ENCODE assay signal across 9 cellular contexts in genomic region chr6:1603708-1604346, GRCh38. TPM values are rescaled to one million over a fixed set of nuclear protein-coding genes. Genes with fewer than 3 reads are reported as not detected.
A peak's percentile ranks its signal among the peaks of the same experiment; 100 is the strongest.
DNase-seq lines count a peak whose midpoint lies in the region; ATAC-seq, FAIRE-seq and TF ChIP-seq lines count a peak whose summit lies in the region.
"Had no signal": no experiment of that assay in that cellular context is flagged by ENCODE, and none has a peak within 500 bp of the region (broad histone marks: within the 10 kb centered on the region; RNA-seq: fewer than 3 reads in every experiment).

No MANE protein-coding gene starts in this region.

- SMC1A ChIA-PET in GM12878 (lab: Charles Lee; ENCODE audit: uncharacterized antibody, unreplicated experiment) = no interaction called here

- no peak overlapping the region for H3K27ac ChIP-seq in GM12878 (ENCODE audit: control insufficient read depth, insufficient read depth)
- H3K27ac ChIP-seq in thoracic aorta = peak overlapping the region; percentile 96 to 98
- H3K27ac ChIP-seq: 22Rv1 had no signal

- ATAC-seq in GM12878 (peak; percentile 10), thoracic aorta (ENCODE audit: insufficient number of reproducible peaks, low FRiP score, low read depth) (peak; percentile 1), GM19467 (IDR thresholded peaks at IDR 0.05; ENCODE audit: unreplicated experiment) (no peak)

- POLR2A ChIA-PET in GM12878 (lab: Charles Lee) = no interaction called here

- RAD21 ChIA-PET in GM12878 (lab: Charles Lee; ENCODE audit: unreplicated experiment) = no interaction called here

- H3K4me3 ChIP-seq in GM12878 = no peak overlapping the region
- peak overlapping the region; percentile 88 for H3K4me3 ChIP-seq in thoracic aorta

- WGBS in GM12878 (ENCODE audit: insufficient coverage, insufficient replicate concordance, low lambda C conversion rate, missing lambda C conversion rate) = 41% methylated on average over 26 of the region's 27 CpGs

- H2AFZ ChIP-seq in GM12878 (ENCODE audit: control insufficient read depth, low read depth, low read length) = no peak overlapping the region; the same call in 1 of the 2 replicates

- in situ Hi-C loops in GM12878 (cut with MboI) = loop anchor here (5.0 kb wide), 1 partner anchor 503 kb away; no protein-coding TSS in a partner anchor

- no peak for TF ChIP-seq RAD21 in GM12878 (IDR thresholded peaks at IDR 0.05; ENCODE audit: insufficient read depth, low read depth, low read length)

- H3K4me2 ChIP-seq in GM12878 (ENCODE audit: control insufficient read depth, insufficient read depth) = peak overlapping the region; percentile 77

- no peak overlapping the region for H3K9ac ChIP-seq in GM12878 (ENCODE audit: control insufficient read depth, insufficient read depth, low read length)

- BruUV-seq in GM12878 (replicated peaks; lab: Mats Ljungman, UMichigan) = no TSS peak

- peaks cover 29 to 47% of the 10 kb centered on the region in 2 experiments for H3K27me3 ChIP-seq in GM12878 (replicated peaks in 1 of 2; ENCODE audit: control insufficient read depth in 2 of 2, insufficient read depth in 2 of 2, low read length in 1 of 2)
- H3K27me3 ChIP-seq in thoracic aorta (replicated peaks; ENCODE audit: insufficient read depth) = no peaks in the 10 kb centered on the region

- no peak for TF ChIP-seq EP300 in GM12878 (IDR thresholded peaks at IDR 0.05; ENCODE audit: borderline replicate concordance in 1 of 2, control insufficient read depth in 1 of 2, low read depth in 2 of 2, low read length in 2 of 2)

- no peak for TF ChIP-seq CTCF in GM12878 (IDR thresholded peaks at IDR 0.05 in 2 of 3, conservative IDR thresholded peaks at IDR 0.05 in 1 of 3; ENCODE audit: control insufficient read depth in 2 of 3, extremely low read depth in 1 of 3, insufficient read depth in 1 of 3, low read depth in 3 of 3, low read length in 3 of 3)
- TF ChIP-seq CTCF in thoracic aorta (IDR thresholded peaks at IDR 0.05) = no peak

- intact Hi-C loops in GM12878 (cut with micrococcal nuclease; ENCODE audit: unreplicated experiment) = loop anchor here (1.0 to 10.0 kb wide), 4 partner anchors 171 to 751 kb away; no protein-coding TSS in a partner anchor

- no peak for TF ChIP-seq POLR2A in GM12878 (IDR thresholded peaks at IDR 0.05; ENCODE audit: low read depth, low read length)

- no peaks in the 10 kb centered on the region for H3K79me2 ChIP-seq in GM12878 (ENCODE audit: control insufficient read depth, insufficient read depth, low read length)

- CTCF ChIA-PET in GM12878 (lab: Yijun Ruan, JAX) = interaction anchor here (1.0 to 1.2 kb wide), 2 partner anchors 251 to 500 kb away, joined by 3 to 4 read pairs; no protein-coding TSS in a partner anchor

- H3K4me1 ChIP-seq in GM12878 (ENCODE audit: control insufficient read depth, insufficient read depth, low read length) (peaks cover 10% of the 10 kb centered on the region), thoracic aorta (ENCODE audit: control insufficient read depth in 1 of 2, low read depth in 2 of 2) (peaks cover 9 to 40% of the 10 kb centered on the region in 2 donors)

- DNase-seq in NCI-H146 (lab: John Stamatoyannopoulos, UW) (peak; percentile 31), NCI-H146 treated with DMSO at 0.1 percent for 48 hours (lab: John Stamatoyannopoulos, UW; ENCODE audit: unreplicated experiment) (no peak), GM12878 (ENCODE audit: low read depth, low spot score) (no peak), left kidney (ENCODE audit: low read depth, low spot score) (peak; percentile 83), thoracic aorta (ENCODE audit: low spot score) (no peak), putamen (ENCODE audit: low spot score) (no peak), NK-92 (lab: John Stamatoyannopoulos, UW; ENCODE audit: unreplicated experiment) (no peak)

- 0 out of 2 replicates have a peak, but pooled peaks cover 3% of the 10 kb centered on the region for H4K20me1 ChIP-seq in GM12878 (ENCODE audit: control insufficient read depth, insufficient read depth)

- no peaks in the 10 kb centered on the region for H3K9me3 ChIP-seq in GM12878 (replicated peaks; ENCODE audit: control insufficient read depth, insufficient read depth, low read length)
- H3K9me3 ChIP-seq in thoracic aorta = no peaks in the 10 kb centered on the region

- H3K36me3 ChIP-seq in GM12878 (ENCODE audit: control insufficient read depth in 2 of 2, insufficient read depth in 2 of 2, low read length in 1 of 2) (no peaks in the 10 kb centered on the region), thoracic aorta (no peaks in the 10 kb centered on the region)

- FAIRE-seq in GM12878 (lab: Jason Lieb, UNC) = no peak

TF ChIP-seq in GM12878, 131 proteins besides CTCF, POLR2A, EP300 and RAD21:
- TF ChIP-seq CEBPZ (IDR thresholded peaks at IDR 0.05; ENCODE audit: low read depth, low read length) = no peak
- no peak for TF ChIP-seq MXI1 (IDR thresholded peaks at IDR 0.05; ENCODE audit: low read depth, low read length)
- TF ChIP-seq CBFB (IDR thresholded peaks at IDR 0.05; ENCODE audit: low read depth) = no peak
- TF ChIP-seq ZBTB40 (IDR thresholded peaks at IDR 0.05; ENCODE audit: borderline replicate concordance) = no peak
- no peak for TF ChIP-seq ZNF622 (IDR thresholded peaks at IDR 0.05)
- TF ChIP-seq ZNF384 (IDR thresholded peaks at IDR 0.05; ENCODE audit: borderline replicate concordance, low read depth, low read length) = no peak

RNA-seq across cellular contexts. Expression of gene FOXC1, which starts 5.9 kb away (rescaled TPM):
- not detected in 2 replicates for total RNA-seq in GM12878 (2013; cell fraction: nucleolus; rRNA removed)
- 0.38 and 0.51 TPM in 2 replicates for total RNA-seq in GM12878 (2014; rRNA removed)
- 0.37 and 0.45 TPM in 2 replicates for total RNA-seq in GM12878 (2014; rRNA removed; fragmentation: Illumina TruSeq; extraction: Trizol)
- total RNA-seq in GM12878 (2021) = 1.5 and 1.7 TPM in 2 replicates
- 0.26 TPM for polyA plus RNA-seq in GM12878 (2011; ENCODE audit: low read depth)
- polyA plus RNA-seq in GM12878 (2011; rRNA removed) = 0.17 and 0.26 TPM in 2 replicates
- 0.07 and 0.17 TPM in 2 replicates for polyA plus RNA-seq in GM12878 (2011; cell fraction: cytosol; rRNA removed)
- polyA plus RNA-seq in GM12878 (2011; cell fraction: nucleus; rRNA removed) = 0.19 and 0.31 TPM in 2 replicates
- polyA plus RNA-seq in GM12878 (2012) = 0.24 and 0.38 TPM in 2 replicates
- 0.81 and 0.97 TPM in 2 replicates for polyA plus RNA-seq in GM12878 (2014; fragmentation: Illumina TruSeq; extraction: Trizol)
- polyA plus RNA-seq in GM12878 (2014; fragmentation: Nextera tagmentation; extraction: Ambion mirVana) = under 1 TPM; 0.13 to 0.26 TPM
- 0.60 and 0.94 TPM in 2 replicates for polyA plus RNA-seq in GM12878 (2014; rRNA removed)
- not detected for polyA plus RNA-seq in GM12878 (2016; fragmentation: Nextera tagmentation; extraction: Ambion mirVana)
- polyA minus RNA-seq in GM12878 (2011; rRNA and poly(A)+ RNA removed) = 0.15 TPM in 1 of 2 replicates, not detected in the other
- polyA minus RNA-seq in GM12878 (2011; cell fraction: cytosol; rRNA and poly(A)+ RNA removed) = 0.53 and 0.83 TPM in 2 replicates
- polyA minus RNA-seq in GM12878 (2011; cell fraction: nucleus; rRNA and poly(A)+ RNA removed) = 0.12 and 0.57 TPM in 2 replicates
- 100 to 1,000 TPM; 103 to 109 TPM for total RNA-seq in thoracic aorta

Comparison
In these comparisons a context has a peak if more than half of its experiments do, and no peak if none do; other contexts are left out.
1. DNase-seq: peak in NCI-H146 (single experiment) and left kidney (single experiment); none in NCI-H146 treated with DMSO at 0.1 percent for 48 hours (single experiment), GM12878 (single experiment), thoracic aorta (single experiment), putamen (single experiment) and NK-92 (single experiment).
2. RNA of gene FOXC1, which starts 5.9 kb away (total RNA-seq): 103 to 109 TPM in thoracic aorta; 0.37 to 1.7 TPM in GM12878; every median in the first group is over 10 times any median in the second.